Comparison of ENCODE assay signal across 8 cellular contexts in genomic region chr2:128473175-128474013, GRCh38.
DNase-seq lines count a peak whose midpoint lies in the region; ATAC-seq and TF ChIP-seq lines count a peak whose summit lies in the region.

No MANE protein-coding gene starts in this region.

- H3K27me3 Mint-ChIP-seq in stimulated activated naive B cell treated with anti-CD40 and anti-IgM and Interleukin-4, amounts not matched to agents 10 μg/mL and 1 μg/mL and 100 μg/mL, for 72 hours: peaks cover 9 to 15% of the 10 kb centered on the region in 2 donors

- POLR2A ChIA-PET in IMR-90 (lab: Charles Lee; ENCODE audit: unreplicated experiment): no interaction called here

- TF ChIP-seq CTCF in IMR-90 (conservative IDR thresholded peaks at IDR 0.05; ENCODE audit: low read depth, low read length) (no peak), adrenal gland (IDR thresholded peaks at IDR 0.05) (no peak), lower leg skin (IDR thresholded peaks at IDR 0.05) (no peak)

- intact Hi-C loops in IMR-90 (cut with micrococcal nuclease) (loop anchor here (5.0 to 10.0 kb wide), 2 partner anchors 151 to 261 kb away; no protein-coding TSS in a partner anchor), adrenal gland (cut with DNase I) (no loop called here), lower leg skin (cut with DNase I; ENCODE audit: low total_unique reads) (no loop called here)

- H3K4me1 Mint-ChIP-seq in stimulated activated naive B cell treated with anti-CD40 and anti-IgM and Interleukin-4, amounts not matched to agents 10 μg/mL and 1 μg/mL and 100 μg/mL, for 72 hours: peaks cover 22 to 32% of the 10 kb centered on the region in 2 donors

- H2AK5ac ChIP-seq in IMR-90 (ENCODE audit: low read depth, low read length): no peak overlapping the region

- peak overlapping the region in 1 of 2 experiments; percentile 76; a peak in 2 of 4 replicates for H4K8ac ChIP-seq in IMR-90 (ENCODE audit: low read depth in 2 of 2, low read length in 2 of 2)

- H3K9me1 ChIP-seq in IMR-90 (ENCODE audit: insufficient read depth, low read length): peaks cover 8% of the 10 kb centered on the region; the same call in 1 of the 2 replicates

- peak overlapping the region; percentile 85 for H2AFZ ChIP-seq in IMR-90 (replicated peaks; ENCODE audit: low read length, poor library complexity)

- H3K18ac ChIP-seq in IMR-90 (ENCODE audit: low read depth, low read length): peak overlapping the region; percentile 16; the same call in 1 of the 2 replicates

- CTCF ChIA-PET in IMR-90 (lab: Yijun Ruan, JAX): interaction anchor here (0.5 kb wide), 1 partner anchor 62 kb away, joined by 4 read pairs; no protein-coding TSS in a partner anchor

- H3K36me3 ChIP-seq in IMR-90 (ENCODE audit: control insufficient read depth, insufficient read depth, low read length): no peaks in the 10 kb centered on the region
- H3K36me3 ChIP-seq in adrenal gland (replicated peaks in 1 of 2): no peaks in the 10 kb centered on the region

- peak overlapping the region; percentile 82 for H3K4me2 ChIP-seq in IMR-90 (ENCODE audit: low read depth, low read length)

- H3K9ac ChIP-seq in IMR-90 (ENCODE audit: low read depth, low read length): peak overlapping the region; percentile 8; the same call in 1 of the 2 replicates

- H3K4me3 ChIP-seq in IMR-90 (ENCODE audit: insufficient read depth, low read depth, low read length) (no peak overlapping the region; the same call in 1 of the 2 replicates), adrenal gland (peak overlapping the region in 1 of 4 donors; percentile 34), lower leg skin (ENCODE audit: low read depth, poor library complexity, severe bottlenecking) (no peak overlapping the region)

- no peak overlapping the region; the same call in 1 of the 2 replicates for H3K14ac ChIP-seq in IMR-90 (replicated peaks; ENCODE audit: low read depth, low read length)

- peak overlapping the region; percentile 64 for H4K91ac ChIP-seq in IMR-90 (ENCODE audit: insufficient read depth, low read depth, low read length)

- peaks cover 21% of the 10 kb centered on the region for H3K9me3 ChIP-seq in IMR-90 (ENCODE audit: control insufficient read depth, insufficient read depth, low read length)
- H3K9me3 ChIP-seq in adrenal gland (replicated peaks in 1 of 3): peaks cover 0 to 11% (median 0%) of the 10 kb centered on the region in 3 donors

- peaks cover 10 to 14% of the 10 kb centered on the region in 2 donors for H3K9me3 Mint-ChIP-seq in stimulated activated naive B cell treated with anti-CD40 and anti-IgM and Interleukin-4, amounts not matched to agents 10 μg/mL and 1 μg/mL and 100 μg/mL, for 72 hours

- peak overlapping the region; percentile 38; the same call in 1 of the 2 replicates for H3K27ac ChIP-seq in IMR-90 (ENCODE audit: insufficient read depth, low read length)
- peak overlapping the region in 2 of 5 donors; percentile 3 to 54 for H3K27ac ChIP-seq in adrenal gland

- no peak overlapping the region for H2BK15ac ChIP-seq in IMR-90 (ENCODE audit: low read depth, low read length)

- TF ChIP-seq RAD21 in IMR-90 (IDR thresholded peaks at IDR 0.05; ENCODE audit: low read length): no peak

- H3K27me3 ChIP-seq in IMR-90 (ENCODE audit: control insufficient read depth, insufficient read depth, low read length) (peaks cover 4% of the 10 kb centered on the region), adrenal gland (no peaks in the 10 kb centered on the region)

- no peak overlapping the region for H2BK5ac ChIP-seq in IMR-90 (ENCODE audit: low read depth, low read length, poor library complexity, severe bottlenecking)

- peak overlapping the region; percentile 15 for H2BK120ac ChIP-seq in IMR-90 (ENCODE audit: low read depth, low read length)

- H3K36me3 Mint-ChIP-seq in stimulated activated naive B cell treated with anti-CD40 and anti-IgM and Interleukin-4, amounts not matched to agents 10 μg/mL and 1 μg/mL and 100 μg/mL, for 72 hours: peaks cover 9 to 16% of the 10 kb centered on the region in 2 donors

- TF ChIP-seq POLR2A in IMR-90 (IDR thresholded peaks at IDR 0.05; ENCODE audit: low read depth, low read length): no peak
- TF ChIP-seq POLR2A in adrenal gland (IDR thresholded peaks at IDR 0.05): no peak
- TF ChIP-seq POLR2A in lower leg skin (IDR thresholded peaks at IDR 0.05): no peak

- no peak overlapping the region for H3K23ac ChIP-seq in IMR-90 (ENCODE audit: low read depth, low read length)

- peak overlapping the region; percentile 11; the same call in 1 of the 2 replicates for H2BK20ac ChIP-seq in IMR-90 (ENCODE audit: low read depth, low read length)

- peak overlapping the region; percentile 14; the same call in 1 of the 2 replicates for H4K5ac ChIP-seq in IMR-90 (ENCODE audit: low read depth, low read length)

- no TSS peak for BruUV-seq in IMR-90 (replicated peaks; lab: Mats Ljungman, UMichigan)

- H3K4me1 ChIP-seq in IMR-90 (ENCODE audit: control insufficient read depth, insufficient read depth, low read length) (peaks cover 6% of the 10 kb centered on the region; the same call in 1 of the 2 replicates), adrenal gland (replicated peaks in 1 of 2) (no peaks in the 10 kb centered on the region)

- peak overlapping the region; percentile 70 for H3K4ac ChIP-seq in IMR-90 (ENCODE audit: low read depth, low read length)

- H4K20me1 ChIP-seq in IMR-90 (ENCODE audit: insufficient read depth, low read length): no peaks in the 10 kb centered on the region

- H3K27ac Mint-ChIP-seq in stimulated activated naive B cell treated with anti-CD40 and anti-IgM and Interleukin-4, amounts not matched to agents 10 μg/mL and 1 μg/mL and 100 μg/mL, for 72 hours: peak overlapping the region; percentile 90

- ATAC-seq in GM19438 (IDR thresholded peaks at IDR 0.05; ENCODE audit: low read depth, unreplicated experiment) (peak; percentile 59), IMR-90 (ENCODE audit: low read depth) (peak; percentile 76)
- ATAC-seq in stimulated activated naive B cell treated with anti-CD40 and anti-IgM and Interleukin-4, amounts not matched to agents 10 μg/mL and 1 μg/mL and 100 μg/mL, for 72 hours (replicated peaks): peak; percentile 92 to 93

- peak overlapping the region; percentile 80 for H3K4me3 Mint-ChIP-seq in stimulated activated naive B cell treated with anti-CD40 and anti-IgM and Interleukin-4, amounts not matched to agents 10 μg/mL and 1 μg/mL and 100 μg/mL, for 72 hours

- 0% methylated on average over 1 of the region's 26 CpGs; no CpG with 5 or more reads in 1 of the 2 experiments for WGBS in IMR-90 (ENCODE audit: extremely low coverage in 2 of 2, insufficient read length in 1 of 2), 2 experiments
- WGBS in adrenal gland, 4 donors: 53 to 57% (median 56%) methylated on average over 18 to 26 of the region's 26 CpGs
- WGBS in lower leg skin, 2 donors: 14 to 15% methylated on average over 22 to 26 of the region's 26 CpGs

- in situ Hi-C loops in IMR-90 (cut with MboI; ENCODE audit: low sequenced_read_pairs): no loop called here

- H2AK9ac ChIP-seq in IMR-90 (replicated peaks; ENCODE audit: low read depth, low read length, poor library complexity): peak overlapping the region; percentile 73

- DNase-seq in AML-193 (lab: John Stamatoyannopoulos, UW): peak; percentile 8 to 20
- peak; percentile 62 for DNase-seq in IMR-90
- DNase-seq in adrenal gland: peak in 4 of 7 donors; percentile 14 to 58 (median 40)
- peak; percentile 62 to 91 for DNase-seq in lower leg skin (ENCODE audit: low spot score in 2 of 2)
- DNase-seq in stimulated activated naive B cell treated with anti-CD40 and anti-IgM and Interleukin-4, amounts not matched to agents 10 μg/mL and 1 μg/mL and 100 μg/mL, for 72 hours: peak; percentile 76
- DNase-seq in hippocampal formation (lab: John Stamatoyannopoulos, UW): no peak
- no peak for DNase-seq in central memory CD4-positive, alpha-beta T cell

- dilution Hi-C loops in IMR-90 (cut with HindIII; ENCODE audit: low sequenced_read_pairs, unreplicated experiment): no loop called here

- no peaks in the 10 kb centered on the region for H3K79me1 ChIP-seq in IMR-90 (ENCODE audit: low read depth in 1 of 2, low read length in 2 of 2)

- no peak overlapping the region for H3K56ac ChIP-seq in IMR-90 (ENCODE audit: extremely low read depth, insufficient read depth, low read length)

TF ChIP-seq in IMR-90, 13 proteins besides CTCF, POLR2A, EP300 and RAD21:
- TF ChIP-seq CEBPB (IDR thresholded peaks at IDR 0.05; ENCODE audit: low read depth, low read length) (no peak), BHLHE40 (IDR thresholded peaks at IDR 0.05; ENCODE audit: low read depth, low read length) (no peak), SMC3 (IDR thresholded peaks at IDR 0.05; ENCODE audit: low read depth, low read length) (no peak), MAFK (IDR thresholded peaks at IDR 0.05; ENCODE audit: low read depth, low read length) (no peak), FOS (IDR thresholded peaks at IDR 0.05; ENCODE audit: low read depth, low read length) (no peak), RFX5 (IDR thresholded peaks at IDR 0.05; ENCODE audit: low read depth, low read length) (no peak), CHD1 (IDR thresholded peaks at IDR 0.05; ENCODE audit: low read depth, low read length) (no peak), RCOR1 (IDR thresholded peaks at IDR 0.05; ENCODE audit: insufficient replicate concordance, low read length) (no peak), MXI1 (IDR thresholded peaks at IDR 0.05; ENCODE audit: borderline replicate concordance, low read depth, low read length) (no peak), NFE2L2 (IDR thresholded peaks at IDR 0.05; ENCODE audit: low read depth, low read length) (no peak), MAZ (IDR thresholded peaks at IDR 0.05; ENCODE audit: borderline replicate concordance, low read depth, low read length) (no peak)
- TF ChIP-seq, protein P1, sequence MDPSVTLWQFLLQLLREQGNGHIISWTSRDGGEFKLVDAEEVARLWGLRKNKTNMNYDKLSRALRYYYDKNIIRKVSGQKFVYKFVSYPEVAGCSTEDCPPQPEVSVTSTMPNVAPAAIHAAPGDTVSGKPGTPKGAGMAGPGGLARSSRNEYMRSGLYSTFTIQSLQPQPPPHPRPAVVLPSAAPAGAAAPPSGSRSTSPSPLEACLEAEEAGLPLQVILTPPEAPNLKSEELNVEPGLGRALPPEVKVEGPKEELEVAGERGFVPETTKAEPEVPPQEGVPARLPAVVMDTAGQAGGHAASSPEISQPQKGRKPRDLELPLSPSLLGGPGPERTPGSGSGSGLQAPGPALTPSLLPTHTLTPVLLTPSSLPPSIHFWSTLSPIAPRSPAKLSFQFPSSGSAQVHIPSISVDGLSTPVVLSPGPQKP (IDR thresholded peaks at IDR 0.05; ENCODE audit: borderline replicate concordance, low read depth, low read length): no peak
- TF ChIP-seq, protein P2, sequence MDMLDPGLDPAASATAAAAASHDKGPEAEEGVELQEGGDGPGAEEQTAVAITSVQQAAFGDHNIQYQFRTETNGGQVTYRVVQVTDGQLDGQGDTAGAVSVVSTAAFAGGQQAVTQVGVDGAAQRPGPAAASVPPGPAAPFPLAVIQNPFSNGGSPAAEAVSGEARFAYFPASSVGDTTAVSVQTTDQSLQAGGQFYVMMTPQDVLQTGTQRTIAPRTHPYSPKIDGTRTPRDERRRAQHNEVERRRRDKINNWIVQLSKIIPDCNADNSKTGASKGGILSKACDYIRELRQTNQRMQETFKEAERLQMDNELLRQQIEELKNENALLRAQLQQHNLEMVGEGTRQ (IDR thresholded peaks at IDR 0.05; ENCODE audit: low read depth, low read length): no peak

Comparison
In these comparisons a context has a peak if more than half of its experiments do, and no peak if none do; other contexts are left out.
1. DNase-seq: peak in AML-193 (2 of 2), IMR-90 (single experiment), adrenal gland (4 of 7), lower leg skin (2 of 2) and stimulated activated naive B cell treated with anti-CD40 and anti-IgM and Interleukin-4, amounts not matched to agents 10 μg/mL and 1 μg/mL and 100 μg/mL, for 72 hours (single experiment); none in hippocampal formation (0 of 2) and central memory CD4-positive, alpha-beta T cell (single experiment).
2. Peak in every context shown above with its lines, with median percentiles within 50 percentile points of each other: ATAC-seq.